In the genomic region with DNA sequence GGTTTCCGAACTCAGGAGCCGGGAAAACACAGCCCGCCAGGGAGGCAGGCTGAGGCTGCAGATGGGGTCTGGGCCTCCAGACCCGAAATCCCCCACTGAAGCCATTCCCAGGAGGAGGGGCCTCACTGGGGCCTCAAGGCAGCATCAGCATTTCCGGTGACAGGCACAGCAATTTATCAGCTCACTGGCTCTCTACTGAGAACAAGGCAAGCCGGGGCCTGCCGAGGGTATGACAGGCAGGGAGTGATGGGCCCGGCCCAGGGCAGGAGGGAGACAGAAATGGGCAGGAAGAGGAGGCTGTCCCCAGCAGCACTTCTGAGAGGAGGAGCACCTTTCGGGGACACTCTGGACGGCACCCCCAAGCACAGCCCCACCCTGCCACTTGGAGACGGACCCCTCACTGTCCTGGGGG, we compare ENCODE assay signal across 11 cellular contexts. TPM values are rescaled to one million over a fixed set of nuclear protein-coding genes. Genes with fewer than 3 reads are reported as not detected.
DNase-seq lines count a peak whose midpoint lies in the region; ATAC-seq and TF ChIP-seq lines count a peak whose summit lies in the region.
"Had no signal": no experiment of that assay in that cellular context is flagged by ENCODE, and none has a peak within 500 bp of the region (broad histone marks: within the 10 kb centered on the region; RNA-seq: fewer than 3 reads in every experiment).

No MANE protein-coding gene starts in this region.

- H3K9ac ChIP-seq in BLaER1 treated with 17β-estradiol and CSF1 and Interleukin-3, amounts not matched to agents 10 nM and 100 nM = peak overlapping the region; percentile 32 to 74 (median 62); a peak in 19 of 22 replicates

- H3K27me3 Mint-ChIP-seq in natural killer cell treated with Interleukin-12 subunit alpha and Interleukin-12 subunit beta and Interleukin-15 and Interleukin-18, amount 100 ng/mL, for 72 hours = no peaks in the 10 kb centered on the region
- H3K27me3 Mint-ChIP-seq: CD4-positive, alpha-beta T cell had no signal

- DNase-seq in RWPE2 (ENCODE audit: low spot score) (peak; percentile 96), left kidney (ENCODE audit: low read depth, low spot score) (peak; percentile 91), activated gamma-delta T cell treated with Interleukin-2 at 50 U/mL for 16 hours (no peak), NCI-H345 (lab: John Stamatoyannopoulos, UW) (no peak)
- DNase-seq in natural killer cell treated with Interleukin-12 subunit alpha and Interleukin-12 subunit beta and Interleukin-15 and Interleukin-18, amount 100 ng/mL, for 72 hours (ENCODE audit: low spot score) = no peak
- DNase-seq in activated naive CD4-positive, alpha-beta T cell treated with anti-CD3 and anti-CD28 coated beads, Interleukin-2, amount 50 U/mL, for 16 hours = no peak
- DNase-seq: CD4-positive, alpha-beta T cell; effector memory CD8-positive, alpha-beta T cell had no signal

- peak overlapping the region; percentile 77 to 93 (median 83) for H3K4me2 ChIP-seq in BLaER1 treated with 17β-estradiol and CSF1 and Interleukin-3, amounts not matched to agents 10 nM and 100 nM

- no peaks in the 10 kb centered on the region for H3K9me3 ChIP-seq in BLaER1 treated with 17β-estradiol and CSF1 and Interleukin-3, amounts not matched to agents 10 nM and 100 nM (replicated peaks in 1 of 11)
- no peaks in the 10 kb centered on the region for H3K9me3 ChIP-seq in RWPE2 (ENCODE audit: severe bottlenecking)

- no peaks in the 10 kb centered on the region for H4K20me1 ChIP-seq in BLaER1 treated with 17β-estradiol and CSF1 and Interleukin-3, amounts not matched to agents 10 nM and 100 nM

- H3K4me3 Mint-ChIP-seq in natural killer cell treated with Interleukin-12 subunit alpha and Interleukin-12 subunit beta and Interleukin-15 and Interleukin-18, amount 100 ng/mL, for 72 hours = no peak overlapping the region
- H3K4me3 Mint-ChIP-seq: CD4-positive, alpha-beta T cell; effector memory CD8-positive, alpha-beta T cell; memory B cell had no signal

- ATAC-seq in GM21786 (IDR thresholded peaks at IDR 0.05; ENCODE audit: unreplicated experiment) (peak; percentile 64), RWPE2 (ENCODE audit: low read depth) (peak; percentile 76)
- no peak for ATAC-seq in natural killer cell treated with Interleukin-12 subunit alpha and Interleukin-12 subunit beta and Interleukin-15 and Interleukin-18, amount 100 ng/mL, for 72 hours
- ATAC-seq: effector memory CD8-positive, alpha-beta T cell had no signal

- no peaks in the 10 kb centered on the region for H3K36me3 ChIP-seq in BLaER1 treated with 17β-estradiol and CSF1 and Interleukin-3, amounts not matched to agents 10 nM and 100 nM
- H3K36me3 ChIP-seq in RWPE2 (ENCODE audit: low read depth) = peaks cover 80% of the 10 kb centered on the region

- H3K27me3 ChIP-seq in BLaER1 treated with 17β-estradiol and CSF1 and Interleukin-3, amounts not matched to agents 10 nM and 100 nM = no peaks in the 10 kb centered on the region
- H3K27me3 ChIP-seq in RWPE2 (ENCODE audit: insufficient read depth, poor library complexity, severe bottlenecking) = no peaks in the 10 kb centered on the region

- H3K4me1 Mint-ChIP-seq in natural killer cell treated with Interleukin-12 subunit alpha and Interleukin-12 subunit beta and Interleukin-15 and Interleukin-18, amount 100 ng/mL, for 72 hours (ENCODE audit: low read depth in 2 of 2) = no peaks in the 10 kb centered on the region

- peaks cover 45 to 100% (median 90%) of the 10 kb centered on the region in 10 experiments for H3K4me1 ChIP-seq in BLaER1 treated with 17β-estradiol and CSF1 and Interleukin-3, amounts not matched to agents 10 nM and 100 nM
- H3K4me1 ChIP-seq in RWPE2 (ENCODE audit: insufficient read depth, poor library complexity, severe bottlenecking) = peaks cover 99% of the 10 kb centered on the region

- H3K27ac ChIP-seq in BLaER1 treated with 17β-estradiol and CSF1 and Interleukin-3, amounts not matched to agents 10 nM and 100 nM = peak overlapping the region in 10 of 11 experiments; percentile 34 to 81 (median 73); a peak in 20 of 22 replicates
- H3K27ac ChIP-seq in RWPE2 (ENCODE audit: poor library complexity, severe bottlenecking) = peak overlapping the region; percentile 97

- H3K9me3 Mint-ChIP-seq in natural killer cell treated with Interleukin-12 subunit alpha and Interleukin-12 subunit beta and Interleukin-15 and Interleukin-18, amount 100 ng/mL, for 72 hours = no peaks in the 10 kb centered on the region
- H3K9me3 Mint-ChIP-seq: CD4-positive, alpha-beta T cell; effector memory CD8-positive, alpha-beta T cell; memory B cell had no signal

- no peak for TF ChIP-seq CTCF in RWPE2 (IDR thresholded peaks at IDR 0.05; ENCODE audit: poor library complexity, severe bottlenecking)

- peak overlapping the region in 1 of 10 experiments; percentile 26; a peak in 1 of 20 replicates for H3K4me3 ChIP-seq in BLaER1 treated with 17β-estradiol and CSF1 and Interleukin-3, amounts not matched to agents 10 nM and 100 nM
- H3K4me3 ChIP-seq in RWPE2 (ENCODE audit: severe bottlenecking) = no peak overlapping the region

- H3K36me3 Mint-ChIP-seq in natural killer cell treated with Interleukin-12 subunit alpha and Interleukin-12 subunit beta and Interleukin-15 and Interleukin-18, amount 100 ng/mL, for 72 hours = no peaks in the 10 kb centered on the region
- H3K36me3 Mint-ChIP-seq: memory B cell had no signal

- no peak overlapping the region for H3K27ac Mint-ChIP-seq in natural killer cell treated with Interleukin-12 subunit alpha and Interleukin-12 subunit beta and Interleukin-15 and Interleukin-18, amount 100 ng/mL, for 72 hours
- H3K27ac Mint-ChIP-seq: CD4-positive, alpha-beta T cell; effector memory CD8-positive, alpha-beta T cell; memory B cell had no signal

RNA-seq across cellular contexts. Expression of gene SDC1, which starts 12.5 kb away (rescaled TPM):
- not detected for total RNA-seq in natural killer cell treated with Interleukin-12 subunit alpha and Interleukin-12 subunit beta and Interleukin-15 and Interleukin-18, amount 100 ng/mL, for 72 hours
- total RNA-seq: CD4-positive, alpha-beta T cell had no signal

Comparison
In these comparisons a context has a peak if more than half of its experiments do, and no peak if none do; other contexts are left out.
1. ATAC-seq: peak in GM21786 (single experiment) and RWPE2 (single experiment); none in natural killer cell treated with Interleukin-12 subunit alpha and Interleukin-12 subunit beta and Interleukin-15 and Interleukin-18, amount 100 ng/mL, for 72 hours (0 of 2).
2. DNase-seq: peak in RWPE2 (single experiment) and left kidney (single experiment); none in activated gamma-delta T cell treated with Interleukin-2 at 50 U/mL for 16 hours (single experiment), NCI-H345 (single experiment), natural killer cell treated with Interleukin-12 subunit alpha and Interleukin-12 subunit beta and Interleukin-15 and Interleukin-18, amount 100 ng/mL, for 72 hours (single experiment) and activated naive CD4-positive, alpha-beta T cell treated with anti-CD3 and anti-CD28 coated beads, Interleukin-2, amount 50 U/mL, for 16 hours (single experiment).